In the genomic region with DNA sequence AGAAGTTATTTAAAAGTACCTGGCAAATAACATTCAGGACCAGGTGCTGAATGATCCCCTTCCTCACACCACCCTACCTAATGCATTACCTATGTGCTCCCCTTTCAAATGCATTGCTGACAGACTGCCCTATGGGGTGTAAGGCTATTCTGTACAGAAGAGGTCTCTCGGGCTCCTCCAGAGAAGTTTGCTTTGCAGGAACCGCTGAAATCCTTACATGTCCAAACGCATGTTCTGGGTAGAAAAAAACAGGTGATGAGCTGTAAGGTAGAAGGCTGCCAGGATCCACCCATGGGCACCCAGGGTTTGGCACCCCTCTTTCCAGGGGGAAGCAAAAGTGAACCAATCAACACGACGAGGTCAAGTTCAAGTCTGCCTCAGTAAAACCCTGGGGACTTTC, we compare ENCODE assay signal across 12 cellular contexts. TPM values are rescaled to one million over a fixed set of nuclear protein-coding genes. Genes with fewer than 3 reads are reported as not detected.
DNase-seq lines count a peak whose midpoint lies in the region; ATAC-seq and TF ChIP-seq lines count a peak whose summit lies in the region.
"Had no signal": no experiment of that assay in that cellular context is flagged by ENCODE, and none has a peak within 500 bp of the region (broad histone marks: within the 10 kb centered on the region; RNA-seq: fewer than 3 reads in every experiment).

No MANE protein-coding gene starts in this region.

- H3K27me3 ChIP-seq in Peyer's patch (no peaks in the 10 kb centered on the region), subcutaneous abdominal adipose tissue (ENCODE audit: control insufficient read depth in 5 of 5, insufficient read depth in 4 of 5, low read length in 5 of 5) (no peaks in the 10 kb centered on the region)

- H3K9me3 ChIP-seq in Peyer's patch, result no peaks in the 10 kb centered on the region
- H3K9me3 ChIP-seq in subcutaneous abdominal adipose tissue (ENCODE audit: control insufficient read depth in 5 of 5, low read length in 5 of 5), result no peaks in the 10 kb centered on the region

- peak overlapping the region in 3 of 5 donors; percentile 6 to 48 (median 38) for H3K9ac ChIP-seq in subcutaneous abdominal adipose tissue (ENCODE audit: low read length in 5 of 5)
- H3K9ac ChIP-seq: GM23248 had no signal

- TF ChIP-seq CTCF in Peyer's patch (IDR thresholded peaks at IDR 0.05), result no peak
- TF ChIP-seq CTCF in coronary artery (IDR thresholded peaks at IDR 0.05), result no peak
- no peak for TF ChIP-seq CTCF in GM13977 (IDR thresholded peaks at IDR 0.05; ENCODE audit: extremely low read depth, insufficient read depth, missing control alignments)

- no peak for ATAC-seq in activated T-helper 17 cell treated with anti-CD3 and anti-CD28 coated beads, Interleukin-2, amount 50 U/mL, for 72 hours (replicated peaks)
- no peak for ATAC-seq in GM21367 (IDR thresholded peaks at IDR 0.05; ENCODE audit: unreplicated experiment)
- ATAC-seq: SK-N-SH treated with all-trans-retinoic acid at 6 μM for 48 hours had no signal

- DNase-seq in Peyer's patch (peak in 2 of 3 donors; percentile 10), coronary artery (ENCODE audit: low spot score) (no peak), medulla oblongata (ENCODE audit: extremely low spot score) (peak; percentile 6), GM13977 (ENCODE audit: low spot score) (no peak), AML-193 (lab: John Stamatoyannopoulos, UW) (no peak)
- DNase-seq: activated CD4-positive, alpha-beta T cell treated with anti-CD3 and anti-CD28 coated beads, Interleukin-2, amount 50 U/mL, for 1 hour; GM23248; NCI-H510A had no signal

- H3K4me1 ChIP-seq in Peyer's patch (peaks cover 0 to 57% (median 5%) of the 10 kb centered on the region in 4 donors), subcutaneous abdominal adipose tissue (ENCODE audit: control insufficient read depth in 5 of 5, insufficient read depth in 5 of 5, low read length in 5 of 5) (peaks cover 48 to 80% (median 75%) of the 10 kb centered on the region in 5 donors)

- H3K4me3 ChIP-seq in Peyer's patch (no peak overlapping the region), coronary artery (no peak overlapping the region), subcutaneous abdominal adipose tissue (ENCODE audit: low read depth in 1 of 5, low read length in 5 of 5) (no peak overlapping the region)
- H3K4me3 ChIP-seq: GM23248 had no signal

- no peak for TF ChIP-seq POLR2A in Peyer's patch (IDR thresholded peaks at IDR 0.05)

- no peaks in the 10 kb centered on the region for H3K27me3 Mint-ChIP-seq in activated T-helper 17 cell treated with anti-CD3 and anti-CD28 coated beads, Interleukin-2, amount 50 U/mL, for 72 hours

- H3K36me3 ChIP-seq in Peyer's patch, result no peaks in the 10 kb centered on the region
- no peaks in the 10 kb centered on the region for H3K36me3 ChIP-seq in subcutaneous abdominal adipose tissue (ENCODE audit: control insufficient read depth in 5 of 5, insufficient read depth in 5 of 5, low read length in 5 of 5)

- H3K27ac Mint-ChIP-seq in activated T-helper 17 cell treated with anti-CD3 and anti-CD28 coated beads, Interleukin-2, amount 50 U/mL, for 72 hours, result no peak overlapping the region

- no peaks in the 10 kb centered on the region for H3K36me3 Mint-ChIP-seq in activated T-helper 17 cell treated with anti-CD3 and anti-CD28 coated beads, Interleukin-2, amount 50 U/mL, for 72 hours (ENCODE audit: low read depth)

- no peak overlapping the region for H3K4me3 Mint-ChIP-seq in activated T-helper 17 cell treated with anti-CD3 and anti-CD28 coated beads, Interleukin-2, amount 50 U/mL, for 72 hours

- no peaks in the 10 kb centered on the region for H3K9me3 Mint-ChIP-seq in activated T-helper 17 cell treated with anti-CD3 and anti-CD28 coated beads, Interleukin-2, amount 50 U/mL, for 72 hours

- no peaks in the 10 kb centered on the region for H3K4me1 Mint-ChIP-seq in activated T-helper 17 cell treated with anti-CD3 and anti-CD28 coated beads, Interleukin-2, amount 50 U/mL, for 72 hours

- in situ Hi-C loops in GM13977 (cut with MboI; ENCODE audit: low pct_unique_long_range_greater_than_20kb, low sequenced_read_pairs, unreplicated experiment), result no loop called here

- H3K27ac ChIP-seq in Peyer's patch, result peak overlapping the region; percentile 60 to 93 (median 75)
- peak overlapping the region; percentile 91 to 99 for H3K27ac ChIP-seq in coronary artery
- H3K27ac ChIP-seq in subcutaneous abdominal adipose tissue (ENCODE audit: low read depth, low read length), result peak overlapping the region; percentile 100
- H3K27ac ChIP-seq: GM23248 had no signal

RNA-seq across cellular contexts. Expression of a gene that starts 58.3 kb away (rescaled TPM):
- total RNA-seq in Peyer's patch, result 10 to 100 TPM; 19.3 to 52.0 (median 36.3) TPM
- total RNA-seq in activated T-helper 17 cell treated with anti-CD3 and anti-CD28 coated beads, Interleukin-2, amount 50 U/mL, for 72 hours, result 10 to 100 TPM; 20.7 to 22.2 TPM

Comparison
In these comparisons a context has a peak if more than half of its experiments do, and no peak if none do; other contexts are left out.
1. DNase-seq: peak in Peyer's patch (2 of 3) and medulla oblongata (single experiment); none in coronary artery (single experiment), GM13977 (single experiment) and AML-193 (0 of 2).
2. Peak in every context shown above with its lines, with median percentiles within 50 percentile points of each other: H3K27ac ChIP-seq.